In the genomic region with DNA sequence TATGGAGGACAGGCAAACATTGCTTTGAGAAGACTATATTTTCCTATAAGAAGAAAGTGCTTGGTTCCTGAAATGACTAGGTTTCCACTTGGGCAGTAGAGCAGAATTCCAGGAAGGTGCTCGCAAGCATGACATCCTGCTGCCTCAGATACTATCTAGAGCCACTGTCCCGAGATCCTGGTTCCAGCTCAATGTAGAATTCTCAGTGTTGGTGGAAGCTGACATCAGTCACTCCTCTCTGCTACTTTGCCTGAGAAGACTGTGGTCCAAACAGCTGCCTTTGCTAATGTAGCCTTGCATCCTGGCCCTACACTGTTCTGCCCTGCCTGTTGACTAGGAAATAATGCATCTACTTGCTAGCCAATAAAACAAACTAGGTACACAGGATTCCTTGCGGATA, we compare ENCODE assay signal across 23 cellular contexts.
"Had no signal": no experiment of that assay in that cellular context is flagged by ENCODE, and none has a peak within 500 bp of the region (broad histone marks: within the 10 kb centered on the region; RNA-seq: fewer than 3 reads in every experiment).

No MANE protein-coding gene starts in this region.

- H3K4me3 ChIP-seq: ascending aorta, cardiac muscle cell, PC-9 had no signal

- H3K36me3 ChIP-seq: ascending aorta, cardiac muscle cell had no signal

- H3K27ac ChIP-seq: ascending aorta, cardiac muscle cell, PC-9 had no signal

- H3K4me2 ChIP-seq: PC-9 had no signal

- H3K27me3 ChIP-seq: ascending aorta, cardiac muscle cell had no signal

- DNase-seq: activated CD4-positive, alpha-beta T cell treated with anti-CD3 and anti-CD28 coated beads for 1 hour; activated CD4-positive, alpha-beta T cell treated with anti-CD3 and anti-CD28 coated beads, Interleukin-2, amount 10 ng/mL, durations not matched to agents 24 days and 14 days; activated CD4-positive, alpha-beta T cell treated with anti-CD3 and anti-CD28 coated beads, Interleukin-2, amount 50 U/mL, for 48 hours; activated CD8-positive, alpha-beta memory T cell treated with anti-CD3 and anti-CD28 coated beads, Interleukin-2, amount 10 ng/mL, durations not matched to agents 7 days and 5 days; activated effector memory CD4-positive, alpha-beta T cell treated with anti-CD3 and anti-CD28 coated beads, Interleukin-2, amount 50 U/mL, for 16 hours; activated naive CD4-positive, alpha-beta T cell treated with Interleukin-2 at 50 U/mL for 16 hours; activated naive CD8-positive, alpha-beta T cell treated with anti-CD3 and anti-CD28 coated beads, Interleukin-2, amount 50 U/mL, for 24 hours; activated T-cell treated with anti-CD3 and anti-CD28 coated beads, Interleukin-2, amount 50 U/mL, for 24 hours; amniotic stem cell; cerebellar nuclear complex; MM.1S; NCI-H1105; NCI-H1436; NCI-H1694 treated with DMSO at 0.1 percent for 48 hours; NCI-H2029 treated with DMSO at 0.1 percent for 48 hours; NCI-H345; NCI-H510A; NCI-H526 treated with DMSO at 0.1 percent for 48 hours; PC-9 had no signal

- H3K9me3 ChIP-seq: ascending aorta had no signal

- ATAC-seq: activated CD8-positive, alpha-beta memory T cell treated with anti-CD3 and anti-CD28 coated beads, Interleukin-2, amount 10 ng/mL, durations not matched to agents 7 days and 5 days; activated naive CD4-positive, alpha-beta T cell treated with anti-CD3 and anti-CD28 coated beads, Interleukin-2, amount 50 U/mL, for 72 hours; activated naive CD8-positive, alpha-beta T cell treated with anti-CD3 and anti-CD28 coated beads, Interleukin-2, amount 50 U/mL, for 24 hours; WTC11 had no signal
